ENCODE assay signal across 24 cellular contexts in the genomic region with DNA sequence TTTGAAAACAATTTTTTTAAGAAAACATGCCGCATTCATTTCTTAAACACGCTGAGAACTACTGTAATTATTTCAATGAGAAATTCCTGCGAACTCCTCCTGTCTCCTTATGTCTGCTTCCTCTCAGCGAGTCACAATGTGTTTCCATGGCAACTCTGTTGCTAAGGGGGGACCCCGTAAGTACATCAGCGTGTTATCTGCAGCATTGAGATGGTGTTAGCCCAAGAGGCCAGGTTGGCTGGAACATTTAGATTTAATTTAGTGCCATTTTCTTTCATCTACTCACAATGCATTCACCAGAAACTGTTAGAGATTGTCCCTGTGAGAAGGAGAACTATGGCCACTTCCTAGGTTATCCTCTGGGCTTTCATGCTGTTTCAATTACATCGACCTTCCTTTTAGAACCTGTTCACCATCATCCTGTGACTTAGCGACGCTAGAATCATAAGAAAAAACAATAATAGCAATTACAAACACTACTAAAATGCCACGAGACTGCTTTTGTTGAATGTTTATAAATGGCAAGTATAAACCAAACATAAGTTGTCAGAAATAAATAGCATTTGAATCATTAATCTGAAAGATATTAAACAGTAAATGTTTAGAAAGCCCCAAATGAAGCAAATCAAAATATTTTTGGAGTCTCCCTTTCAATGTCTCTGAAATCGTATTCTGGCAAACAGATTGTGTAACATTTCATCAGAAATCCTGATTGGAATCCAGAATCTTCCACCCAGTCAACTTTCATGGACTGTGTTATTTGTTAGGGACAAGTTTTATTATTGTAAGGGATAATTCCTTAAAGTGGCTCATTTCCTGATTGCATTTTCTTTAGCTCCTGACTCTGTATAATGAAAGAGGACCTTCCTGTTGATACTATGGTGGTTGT. TPM values are rescaled to one million over a fixed set of nuclear protein-coding genes. Genes with fewer than 3 reads are reported as not detected.
DNase-seq lines count a peak whose midpoint lies in the region; ATAC-seq, FAIRE-seq and TF ChIP-seq lines count a peak whose summit lies in the region.
"Had no signal": no experiment of that assay in that cellular context is flagged by ENCODE, and none has a peak within 500 bp of the region (broad histone marks: within the 10 kb centered on the region; RNA-seq: fewer than 3 reads in every experiment).

No MANE protein-coding gene starts in this region.

- no peak for TF ChIP-seq POLR2A in uterus (IDR thresholded peaks at IDR 0.05)
- TF ChIP-seq POLR2A in testis (IDR thresholded peaks at IDR 0.05): no peak

- no peak for TF ChIP-seq CTCF in astrocyte (IDR thresholded peaks at IDR 0.05; ENCODE audit: insufficient read depth, low read depth, low read length)
- no peak for TF ChIP-seq CTCF in uterus (IDR thresholded peaks at IDR 0.05)
- TF ChIP-seq CTCF in psoas muscle (IDR thresholded peaks at IDR 0.05): no peak
- no peak for TF ChIP-seq CTCF in testis (IDR thresholded peaks at IDR 0.05)

- no peak overlapping the region for H3K27ac Mint-ChIP-seq in astrocyte (ENCODE audit: unreplicated experiment)
- H3K27ac Mint-ChIP-seq: activated CD8-positive, alpha-beta T cell treated with anti-CD3 and anti-CD28 coated beads, Interleukin-2, amount 10 ng/mL, durations not matched to agents 7 days and 5 days; activated naive CD8-positive, alpha-beta T cell treated with anti-CD3 and anti-CD28 coated beads for 36 hours; activated T-cell treated with anti-CD3 and anti-CD28 coated beads, Interleukin-2, amount 50 U/mL, for 72 hours; memory B cell; natural killer cell treated with Interleukin-12 subunit alpha and Interleukin-12 subunit beta and Interleukin-15 and Interleukin-18, amount 100 ng/mL, for 72 hours; T-helper 1 cell treated with Interleukin-12 subunit alpha and Interleukin-12 subunit beta and Interleukin-4 antibody, amounts not matched to agents 30 μg/mL and 1 μg/mL, for 36 hours had no signal

- peak overlapping the region; percentile 35 for H3K4me2 ChIP-seq in astrocyte (ENCODE audit: low read length)

- no peaks in the 10 kb centered on the region for H3K4me1 Mint-ChIP-seq in astrocyte (ENCODE audit: low read depth, unreplicated experiment)
- H3K4me1 Mint-ChIP-seq: memory B cell had no signal

- DNase-seq in NCI-H1417 (lab: John Stamatoyannopoulos, UW) (peak in 2 of 3 experiments; percentile 11 to 64), NCI-H1417 treated with DMSO at 0.1 percent for 48 hours (lab: John Stamatoyannopoulos, UW) (no peak), astrocyte (ENCODE audit: low read depth) (peak; percentile 8), iPS-NIHi11 (ENCODE audit: low spot score) (peak; percentile 47), uterus (no peak), psoas muscle (no peak), testis (no peak)
- DNase-seq: 8988T; activated CD8-positive, alpha-beta T cell treated with anti-CD3 and anti-CD28 coated beads, Interleukin-2, amount 10 ng/mL, durations not matched to agents 7 days and 5 days; activated naive CD8-positive, alpha-beta T cell treated with anti-CD3 and anti-CD28 coated beads for 36 hours; activated T-cell treated with anti-CD3 and anti-CD28 coated beads, Interleukin-2, amount 50 U/mL, for 72 hours; C1 segment of cervical spinal cord; DMS53; islet precursor cell; NCI-H187; NCI-H510A treated with DMSO at 0.1 percent for 48 hours; stimulated activated CD8-positive, alpha-beta memory T cell treated with anti-CD3 and anti-CD28 coated beads, Interleukin-4, amount 100 ng/mL, for 48 hours had no signal

- no peaks in the 10 kb centered on the region for H3K79me2 ChIP-seq in astrocyte (ENCODE audit: insufficient read depth, low read length)

- 57 to 65% (median 60%) methylated on average over 11 of the region's 11 CpGs for WGBS in psoas muscle, 3 donors
- 58 to 61% methylated on average over 11 of the region's 11 CpGs for WGBS in testis, 2 donors

- H3K9me3 Mint-ChIP-seq in astrocyte (ENCODE audit: unreplicated experiment): peaks cover 6% of the 10 kb centered on the region
- H3K9me3 Mint-ChIP-seq: activated naive CD8-positive, alpha-beta T cell treated with anti-CD3 and anti-CD28 coated beads for 36 hours; memory B cell; natural killer cell treated with Interleukin-12 subunit alpha and Interleukin-12 subunit beta and Interleukin-15 and Interleukin-18, amount 100 ng/mL, for 72 hours; T-helper 1 cell treated with Interleukin-12 subunit alpha and Interleukin-12 subunit beta and Interleukin-4 antibody, amounts not matched to agents 30 μg/mL and 1 μg/mL, for 36 hours had no signal

- no peak for ATAC-seq in psoas muscle
- no peak for ATAC-seq in GM21360 (IDR thresholded peaks at IDR 0.05; ENCODE audit: unreplicated experiment)
- ATAC-seq: activated CD8-positive, alpha-beta T cell treated with anti-CD3 and anti-CD28 coated beads, Interleukin-2, amount 10 ng/mL, durations not matched to agents 7 days and 5 days; activated T-cell treated with anti-CD3 and anti-CD28 coated beads, Interleukin-2, amount 50 U/mL, for 72 hours; Right ventricle myocardium inferior had no signal

- intact Hi-C loops in uterus (cut with DNase I; ENCODE audit: low total_unique reads): no loop called here
- intact Hi-C loops in psoas muscle (cut with DNase I): no loop called here
- intact Hi-C loops in testis (cut with DNase I; ENCODE audit: low total_unique reads): no loop called here

- H3K36me3 Mint-ChIP-seq in astrocyte (ENCODE audit: low read depth, unreplicated experiment): no peaks in the 10 kb centered on the region
- H3K36me3 Mint-ChIP-seq: activated naive CD8-positive, alpha-beta T cell treated with anti-CD3 and anti-CD28 coated beads for 36 hours; memory B cell; natural killer cell treated with Interleukin-12 subunit alpha and Interleukin-12 subunit beta and Interleukin-15 and Interleukin-18, amount 100 ng/mL, for 72 hours had no signal

- H3K27ac ChIP-seq in astrocyte (ENCODE audit: low read depth, low read length): no peak overlapping the region
- H3K27ac ChIP-seq in uterus: peak overlapping the region; percentile 13 to 31
- H3K27ac ChIP-seq in psoas muscle: no peak overlapping the region
- H3K27ac ChIP-seq in testis: no peak overlapping the region
- H3K27ac ChIP-seq: suprapubic skin had no signal

- H3K27me3 ChIP-seq in astrocyte (ENCODE audit: insufficient read depth, low read length) (no peaks in the 10 kb centered on the region), uterus (no peaks in the 10 kb centered on the region), psoas muscle (ENCODE audit: insufficient read depth in 3 of 3, low read length in 2 of 3) (no peaks in the 10 kb centered on the region), testis (no peaks in the 10 kb centered on the region)
- H3K27me3 ChIP-seq: suprapubic skin had no signal

- H3K4me3 ChIP-seq in astrocyte (ENCODE audit: insufficient read depth, low read depth, low read length) (no peak overlapping the region), uterus (no peak overlapping the region), psoas muscle (no peak overlapping the region), testis (no peak overlapping the region)
- H3K4me3 ChIP-seq: suprapubic skin had no signal

- H2AFZ ChIP-seq in astrocyte (ENCODE audit: low read depth, low read length): peak overlapping the region; percentile 28

- no peaks in the 10 kb centered on the region for H3K36me3 ChIP-seq in astrocyte (ENCODE audit: insufficient read depth, low read length)
- H3K36me3 ChIP-seq in uterus: no peaks in the 10 kb centered on the region
- H3K36me3 ChIP-seq in psoas muscle (ENCODE audit: insufficient read depth in 1 of 2, low read depth in 1 of 2): no peaks in the 10 kb centered on the region
- no peaks in the 10 kb centered on the region for H3K36me3 ChIP-seq in testis (ENCODE audit: low read depth, missing control alignments)
- H3K36me3 ChIP-seq: suprapubic skin had no signal

- FAIRE-seq in astrocyte (lab: Jason Lieb, UNC): no peak
- FAIRE-seq: bronchial epithelial cell had no signal

- H3K9ac ChIP-seq in astrocyte (ENCODE audit: low read length): no peak overlapping the region

- H4K20me1 ChIP-seq in astrocyte (ENCODE audit: insufficient read depth, low read length): no peaks in the 10 kb centered on the region

- H3K9me3 ChIP-seq in astrocyte (ENCODE audit: insufficient read depth, low read depth, low read length): no peaks in the 10 kb centered on the region
- H3K9me3 ChIP-seq in uterus: no peaks in the 10 kb centered on the region
- H3K9me3 ChIP-seq in psoas muscle: no peaks in the 10 kb centered on the region
- no peaks in the 10 kb centered on the region for H3K9me3 ChIP-seq in testis
- H3K9me3 ChIP-seq: suprapubic skin had no signal

- H3K4me3 Mint-ChIP-seq in astrocyte (ENCODE audit: unreplicated experiment): no peak overlapping the region
- H3K4me3 Mint-ChIP-seq: activated CD8-positive, alpha-beta T cell treated with anti-CD3 and anti-CD28 coated beads, Interleukin-2, amount 10 ng/mL, durations not matched to agents 7 days and 5 days; activated naive CD8-positive, alpha-beta T cell treated with anti-CD3 and anti-CD28 coated beads for 36 hours; activated T-cell treated with anti-CD3 and anti-CD28 coated beads, Interleukin-2, amount 50 U/mL, for 72 hours; memory B cell; natural killer cell treated with Interleukin-12 subunit alpha and Interleukin-12 subunit beta and Interleukin-15 and Interleukin-18, amount 100 ng/mL, for 72 hours; T-helper 1 cell treated with Interleukin-12 subunit alpha and Interleukin-12 subunit beta and Interleukin-4 antibody, amounts not matched to agents 30 μg/mL and 1 μg/mL, for 36 hours had no signal

- H3K4me1 ChIP-seq in astrocyte (ENCODE audit: insufficient read depth, low read length): no peaks in the 10 kb centered on the region
- no peaks in the 10 kb centered on the region for H3K4me1 ChIP-seq in uterus
- H3K4me1 ChIP-seq in psoas muscle: no peaks in the 10 kb centered on the region
- no peaks in the 10 kb centered on the region for H3K4me1 ChIP-seq in testis
- H3K4me1 ChIP-seq: suprapubic skin had no signal

- peaks cover 9% of the 10 kb centered on the region for H3K27me3 Mint-ChIP-seq in astrocyte (ENCODE audit: low read depth, unreplicated experiment)

RNA-seq across cellular contexts. Expression of a gene that starts 39.7 kb away (rescaled TPM):
- total RNA-seq in astrocyte: 3.1 and 4.6 TPM in 2 replicates
- 1 to 10 TPM in 3 of 4 donors, under 1 TPM in 1; 0.51 to 3.5 (median 2.5) TPM for total RNA-seq in uterus
- under 1 TPM; 0.12 to 0.71 (median 0.37) TPM for total RNA-seq in psoas muscle
- polyA plus RNA-seq in psoas muscle: under 1 TPM; 0.04 to 0.39 (median 0.08) TPM
- under 1 TPM; 0.37 to 0.87 TPM for total RNA-seq in testis
- 0.82 TPM for polyA plus RNA-seq in testis (ENCODE audit: insufficient read depth, low read depth, low replicate concordance)
- total RNA-seq: activated CD8-positive, alpha-beta T cell treated with anti-CD3 and anti-CD28 coated beads, Interleukin-2, amount 10 ng/mL, durations not matched to agents 7 days and 5 days; activated naive CD8-positive, alpha-beta T cell treated with anti-CD3 and anti-CD28 coated beads for 36 hours; activated T-cell treated with anti-CD3 and anti-CD28 coated beads, Interleukin-2, amount 50 U/mL, for 72 hours; natural killer cell treated with Interleukin-12 subunit alpha and Interleukin-12 subunit beta and Interleukin-15 and Interleukin-18, amount 100 ng/mL, for 72 hours had no signal

Comparison
In these comparisons a context has a peak if more than half of its experiments do, and no peak if none do; other contexts are left out.
1. DNase-seq: peak in NCI-H1417 (2 of 3), astrocyte (single experiment) and iPS-NIHi11 (single experiment); none in NCI-H1417 treated with DMSO at 0.1 percent for 48 hours (single experiment), uterus (0 of 2), psoas muscle (0 of 2) and testis (single experiment).
2. H3K27ac ChIP-seq: peak in uterus (2 of 2); none in astrocyte (single experiment), psoas muscle (single experiment) and testis (0 of 2).